ENCODE assay signal across 26 cellular contexts in the genomic region with DNA sequence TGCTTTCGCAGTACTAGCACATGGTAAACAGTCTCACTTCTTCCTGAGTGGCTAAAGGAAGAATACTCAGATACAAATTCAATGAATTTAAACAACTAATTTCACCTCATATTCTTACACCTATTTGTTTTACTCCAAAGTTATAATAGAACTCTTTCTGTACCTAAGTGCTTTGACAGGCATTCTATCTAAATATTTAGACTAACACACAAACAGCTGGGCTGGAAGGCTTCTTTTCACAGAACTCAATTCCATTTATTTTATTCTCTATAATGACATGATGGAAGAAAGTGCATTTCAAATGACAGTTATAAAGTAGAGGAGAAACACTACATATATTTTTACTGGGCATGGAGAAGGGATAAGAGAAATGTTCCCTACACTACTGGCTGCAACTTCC.
"Had no signal": no experiment of that assay in that cellular context is flagged by ENCODE, and none has a peak within 500 bp of the region (broad histone marks: within the 10 kb centered on the region; RNA-seq: fewer than 3 reads in every experiment).

No MANE protein-coding gene starts in this region.

- H3K4me3 ChIP-seq: stomach, suprapubic skin, testis, thoracic aorta, thyroid gland, tibial artery, tibial nerve, transverse colon, upper lobe of left lung, upper lobe of right lung, uterus, vagina had no signal

- ATAC-seq: stimulated activated effector memory CD8-positive, alpha-beta T cell treated with anti-CD3 and anti-CD28 coated beads, Interleukin-12 subunit alpha, Interleukin-12 subunit beta, amount 100 ng/mL, for 72 hours; stimulated activated memory B cell treated with anti-CD40 and anti-IgM and Interleukin-4, amounts not matched to agents 10 μg/mL and 1 μg/mL and 100 μg/mL, for 72 hours; stimulated activated naive B cell treated with anti-CD40 and anti-IgM and Interleukin-4, amounts not matched to agents 10 μg/mL and 1 μg/mL and 100 μg/mL, for 72 hours; stimulated activated naive CD8-positive, alpha-beta T cell treated with anti-CD3 and anti-CD28 coated beads, Interleukin-15, amount 100 ng/mL, for 72 hours; stimulated activated naive CD8-positive, alpha-beta T cell treated with anti-CD3 and anti-CD28 coated beads, Interleukin-15, Interleukin-2, amounts not matched to agents 100 U/mL and 50 U/mL, for 24 hours; upper lobe of right lung had no signal

- H3K4me1 ChIP-seq: stomach, suprapubic skin, testis, thyroid gland, tibial artery, tibial nerve, transverse colon, upper lobe of left lung, upper lobe of right lung, uterus, vagina had no signal

- DNase-seq: stimulated activated CD4-positive, alpha-beta T cell treated with anti-CD3 and anti-CD28 coated beads, Interleukin-2, amount 100 ng/mL, for 48 hours; stimulated activated CD4-positive, alpha-beta T cell treated with anti-CD3 and anti-CD28 coated beads, Interleukin-4, amount 100 ng/mL, for 1 hour; stimulated activated CD4-positive, alpha-beta T cell treated with anti-CD3 and anti-CD28 coated beads, Interleukin-4, amount 100 ng/mL, for 24 hours; stimulated activated CD4-positive, alpha-beta T cell treated with anti-CD3 and anti-CD28 coated beads, Interleukin-4, amount 100 ng/mL, for 4 hours; stimulated activated CD8-positive, alpha-beta memory T cell treated with anti-CD3 and anti-CD28 coated beads, Interleukin-4, amount 100 ng/mL, for 48 hours; stimulated activated naive B cell treated with anti-CD40 and anti-IgM and Interleukin-4, amounts not matched to agents 10 μg/mL and 1 μg/mL and 100 μg/mL, for 72 hours; stimulated activated naive CD4-positive, alpha-beta T cell; stimulated activated naive CD4-positive, alpha-beta T cell treated with Interleukin-2 at 50 U/mL for 16 hours; stimulated activated naive CD8-positive, alpha-beta T cell treated with anti-CD3 and anti-CD28 coated beads, Interleukin-15, amount 100 ng/mL, for 72 hours; stimulated activated naive CD8-positive, alpha-beta T cell treated with anti-CD3 and anti-CD28 coated beads, Interleukin-15, Interleukin-2, amounts not matched to agents 100 U/mL and 50 U/mL, for 24 hours; stomach; substantia nigra; testis; thyroid gland; tibial artery; transverse colon; trophoblast cell; upper lobe of left lung; upper lobe of right lung; uterus had no signal

- H3K27me3 ChIP-seq: stomach, suprapubic skin, testis, thyroid gland, tibial artery, tibial nerve, transverse colon, upper lobe of left lung, upper lobe of right lung, uterus, vagina had no signal

- H3K36me3 ChIP-seq: stomach, suprapubic skin, thoracic aorta, thyroid gland, tibial artery, tibial nerve, transverse colon, upper lobe of left lung, upper lobe of right lung, uterus, vagina had no signal

- H3K9me3 ChIP-seq: suprapubic skin, testis, thoracic aorta, thyroid gland, tibial artery, tibial nerve, transverse colon, upper lobe of left lung, upper lobe of right lung, uterus, vagina had no signal

- H3K27ac ChIP-seq: stomach, suprapubic skin, testis, thoracic aorta, thyroid gland, tibial artery, tibial nerve, transverse colon, upper lobe of left lung, upper lobe of right lung, uterus, vagina had no signal
